Comparison of ENCODE assay signal across 14 cellular contexts in genomic region chr13:74825170-74825948, GRCh38.
DNase-seq lines count a peak whose midpoint lies in the region; ATAC-seq and TF ChIP-seq lines count a peak whose summit lies in the region.
"Had no signal": no experiment of that assay in that cellular context is flagged by ENCODE, and none has a peak within 500 bp of the region (broad histone marks: within the 10 kb centered on the region; RNA-seq: fewer than 3 reads in every experiment).

No MANE protein-coding gene starts in this region.

- no peak overlapping the region for H3K9ac ChIP-seq in colonic mucosa (ENCODE audit: low read depth in 2 of 2, low read length in 2 of 2)

- no peaks in the 10 kb centered on the region for H3K27me3 Mint-ChIP-seq in T-helper 2 cell treated with Interferon-gamma antibody and Interleukin-4, amounts not matched to agents 5 μg/mL and 100 μg/mL, for 36 hours (ENCODE audit: low read depth)
- H3K27me3 Mint-ChIP-seq: B cell had no signal

- H3K4me3 Mint-ChIP-seq in T-helper 2 cell treated with Interferon-gamma antibody and Interleukin-4, amounts not matched to agents 5 μg/mL and 100 μg/mL, for 36 hours, result no peak overlapping the region
- H3K4me3 Mint-ChIP-seq: B cell; mesothelial cell of epicardium; stimulated activated effector memory CD8-positive, alpha-beta T cell treated with anti-CD3 and anti-CD28 coated beads, Interleukin-12 subunit alpha, Interleukin-12 subunit beta, amount 100 ng/mL, for 72 hours had no signal

- intact Hi-C loops in heart left ventricle (cut with DNase I) (no loop called here), cardiac septum (cut with DNase I) (no loop called here), right cardiac atrium (cut with DNase I) (no loop called here), colonic mucosa (cut with DNase I) (no loop called here)

- DNase-seq in heart left ventricle, result peak in 1 of 5 donors; percentile 10
- DNase-seq in cardiac septum (ENCODE audit: low spot score), result no peak
- DNase-seq in brain microvascular endothelial cell, result peak; percentile 66
- no peak for DNase-seq in right cardiac atrium
- no peak for DNase-seq in colonic mucosa
- no peak for DNase-seq in T-helper 2 cell treated with Interferon-gamma antibody and Interleukin-4, amounts not matched to agents 5 μg/mL and 100 μg/mL, for 36 hours (ENCODE audit: low spot score)
- DNase-seq: activated CD4-positive, alpha-beta T cell treated with anti-CD3 and anti-CD28 coated beads for 48 hours; esophagus squamous epithelium had no signal

- TF ChIP-seq CTCF in heart left ventricle (IDR thresholded peaks at IDR 0.05), result no peak
- TF ChIP-seq CTCF in brain microvascular endothelial cell (IDR thresholded peaks at IDR 0.05; ENCODE audit: low read depth, low read length, missing control alignments), result no peak
- TF ChIP-seq CTCF in colonic mucosa (IDR thresholded peaks at IDR 0.05), result no peak

- H3K27ac Mint-ChIP-seq in T-helper 2 cell treated with Interferon-gamma antibody and Interleukin-4, amounts not matched to agents 5 μg/mL and 100 μg/mL, for 36 hours, result no peak overlapping the region
- H3K27ac Mint-ChIP-seq: B cell; mesothelial cell of epicardium; stimulated activated effector memory CD8-positive, alpha-beta T cell treated with anti-CD3 and anti-CD28 coated beads, Interleukin-12 subunit alpha, Interleukin-12 subunit beta, amount 100 ng/mL, for 72 hours had no signal

- H3K4me1 Mint-ChIP-seq in T-helper 2 cell treated with Interferon-gamma antibody and Interleukin-4, amounts not matched to agents 5 μg/mL and 100 μg/mL, for 36 hours (ENCODE audit: low read depth), result no peaks in the 10 kb centered on the region
- H3K4me1 Mint-ChIP-seq: B cell; mesothelial cell of epicardium; stimulated activated effector memory CD8-positive, alpha-beta T cell treated with anti-CD3 and anti-CD28 coated beads, Interleukin-12 subunit alpha, Interleukin-12 subunit beta, amount 100 ng/mL, for 72 hours had no signal

- H3K36me3 Mint-ChIP-seq in T-helper 2 cell treated with Interferon-gamma antibody and Interleukin-4, amounts not matched to agents 5 μg/mL and 100 μg/mL, for 36 hours (ENCODE audit: low read depth), result no peaks in the 10 kb centered on the region
- H3K36me3 Mint-ChIP-seq: activated naive CD4-positive, alpha-beta T cell treated with anti-CD3 and anti-CD28 coated beads, Interleukin-2, amount 50 U/mL, for 72 hours; mesothelial cell of epicardium; stimulated activated effector memory CD8-positive, alpha-beta T cell treated with anti-CD3 and anti-CD28 coated beads, Interleukin-12 subunit alpha, Interleukin-12 subunit beta, amount 100 ng/mL, for 72 hours had no signal

- H3K9me3 ChIP-seq in heart left ventricle (no peaks in the 10 kb centered on the region), right cardiac atrium (ENCODE audit: control insufficient read depth, low read length) (no peaks in the 10 kb centered on the region), colonic mucosa (no peaks in the 10 kb centered on the region)
- H3K9me3 ChIP-seq: esophagus squamous epithelium had no signal

- H3K4me1 ChIP-seq in heart left ventricle, result peaks cover 0 to 10% (median 5%) of the 10 kb centered on the region in 12 donors
- H3K4me1 ChIP-seq in right cardiac atrium (ENCODE audit: control insufficient read depth, insufficient read depth, low read length), result no peaks in the 10 kb centered on the region
- no peaks in the 10 kb centered on the region for H3K4me1 ChIP-seq in colonic mucosa
- H3K4me1 ChIP-seq: esophagus squamous epithelium had no signal

- H3K36me3 ChIP-seq in heart left ventricle (no peaks in the 10 kb centered on the region), brain microvascular endothelial cell (replicated peaks) (no peaks in the 10 kb centered on the region), colonic mucosa (no peaks in the 10 kb centered on the region)
- H3K36me3 ChIP-seq: esophagus squamous epithelium had no signal

- 82 to 88% (median 84%) methylated on average over 2 of the region's 2 CpGs for WGBS in heart left ventricle, 4 donors
- WGBS in right cardiac atrium, result 93% methylated on average over 2 of the region's 2 CpGs

- in situ Hi-C loops in brain microvascular endothelial cell (cut with HindIII; ENCODE audit: low pct_ligation_motif_present, low sequenced_read_pairs), result no loop called here

- no peak overlapping the region for H3K4me3 ChIP-seq in heart left ventricle
- no peak overlapping the region for H3K4me3 ChIP-seq in brain microvascular endothelial cell (ENCODE audit: low read depth, low read length)
- H3K4me3 ChIP-seq in right cardiac atrium (ENCODE audit: low read length), result no peak overlapping the region
- no peak overlapping the region for H3K4me3 ChIP-seq in colonic mucosa
- H3K4me3 ChIP-seq: esophagus squamous epithelium had no signal

- H3K9me3 Mint-ChIP-seq in T-helper 2 cell treated with Interferon-gamma antibody and Interleukin-4, amounts not matched to agents 5 μg/mL and 100 μg/mL, for 36 hours, result no peaks in the 10 kb centered on the region
- H3K9me3 Mint-ChIP-seq: activated naive CD4-positive, alpha-beta T cell treated with anti-CD3 and anti-CD28 coated beads, Interleukin-2, amount 50 U/mL, for 72 hours; mesothelial cell of epicardium; stimulated activated effector memory CD8-positive, alpha-beta T cell treated with anti-CD3 and anti-CD28 coated beads, Interleukin-12 subunit alpha, Interleukin-12 subunit beta, amount 100 ng/mL, for 72 hours had no signal

- H3K27me3 ChIP-seq in heart left ventricle, result no peaks in the 10 kb centered on the region
- H3K27me3 ChIP-seq in brain microvascular endothelial cell (replicated peaks), result no peaks in the 10 kb centered on the region
- no peaks in the 10 kb centered on the region for H3K27me3 ChIP-seq in right cardiac atrium (ENCODE audit: control insufficient read depth, insufficient read depth)
- no peaks in the 10 kb centered on the region for H3K27me3 ChIP-seq in colonic mucosa
- H3K27me3 ChIP-seq: esophagus squamous epithelium had no signal

- TF ChIP-seq POLR2A in heart left ventricle (IDR thresholded peaks at IDR 0.05), result no peak

- H3K27ac ChIP-seq in heart left ventricle (peak overlapping the region in 4 of 12 donors; percentile 2 to 44 (median 33)), brain microvascular endothelial cell (peak overlapping the region; percentile 60), right cardiac atrium (ENCODE audit: low read length) (no peak overlapping the region), colonic mucosa (no peak overlapping the region)
- H3K27ac ChIP-seq: esophagus squamous epithelium had no signal

- ATAC-seq in heart left ventricle (peak; percentile 45 to 93 (median 64)), right cardiac atrium (peak; percentile 46 to 51), GM21619 (IDR thresholded peaks at IDR 0.05; ENCODE audit: unreplicated experiment) (no peak), HG03565 (IDR thresholded peaks at IDR 0.05; ENCODE audit: unreplicated experiment) (no peak)
- ATAC-seq: activated naive CD4-positive, alpha-beta T cell treated with anti-CD3 and anti-CD28 coated beads, Interleukin-2, amount 50 U/mL, for 72 hours; stimulated activated effector memory CD8-positive, alpha-beta T cell treated with anti-CD3 and anti-CD28 coated beads, Interleukin-12 subunit alpha, Interleukin-12 subunit beta, amount 100 ng/mL, for 72 hours had no signal

Comparison
In these comparisons a context has a peak if more than half of its experiments do, and no peak if none do; other contexts are left out.
1. ATAC-seq: peak in heart left ventricle (4 of 4) and right cardiac atrium (2 of 2); none in GM21619 (single experiment) and HG03565 (single experiment).